ENCODE assay signal across 1 cellular context in the genomic region with DNA sequence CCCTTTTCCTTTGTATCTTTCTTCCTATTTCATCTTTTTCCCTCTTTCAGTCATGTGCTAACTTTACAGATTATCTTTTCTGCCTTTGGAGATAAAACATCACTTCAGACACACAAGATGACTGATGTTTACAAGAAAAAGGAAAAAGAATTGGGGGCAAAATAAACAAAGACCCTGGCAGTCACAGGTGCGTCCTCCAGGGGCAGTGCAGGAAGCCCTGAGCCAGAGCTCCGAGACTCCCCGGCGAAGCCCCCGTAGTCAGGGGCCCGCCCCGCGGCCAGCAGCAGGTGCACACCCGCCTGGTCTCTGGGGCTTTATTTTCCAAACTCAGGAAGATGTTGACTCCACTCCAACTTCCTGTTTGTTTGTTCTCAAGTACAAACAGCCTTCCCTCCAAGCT.
TF ChIP-seq lines count a peak whose summit lies in the region.

No MANE protein-coding gene starts in this region.

TF ChIP-seq in HepG2, 621 proteins besides CTCF, POLR2A, EP300 and RAD21:
- TF ChIP-seq SP2 (CRISPR knock-in tag; IDR thresholded peaks at IDR 0.05): no peak
- TF ChIP-seq ZNF564 (CRISPR knock-in tag; IDR thresholded peaks at IDR 0.05): no peak
- TF ChIP-seq ZNF343 (CRISPR knock-in tag; IDR thresholded peaks at IDR 0.05): no peak
- no peak for TF ChIP-seq TCF7 (IDR thresholded peaks at IDR 0.05; ENCODE audit: low read depth)
- no peak for TF ChIP-seq HNF4A (CRISPR knock-in tag; IDR thresholded peaks at IDR 0.05)
- no peak for TF ChIP-seq ZNF549 (CRISPR knock-in tag; IDR thresholded peaks at IDR 0.05)
- no peak for TF ChIP-seq TIGD3 (CRISPR knock-in tag; IDR thresholded peaks at IDR 0.05; ENCODE audit: borderline replicate concordance)
- TF ChIP-seq JARID2 (CRISPR knock-in tag; IDR thresholded peaks at IDR 0.05; ENCODE audit: insufficient replicate concordance): no peak
- TF ChIP-seq, protein P1, sequence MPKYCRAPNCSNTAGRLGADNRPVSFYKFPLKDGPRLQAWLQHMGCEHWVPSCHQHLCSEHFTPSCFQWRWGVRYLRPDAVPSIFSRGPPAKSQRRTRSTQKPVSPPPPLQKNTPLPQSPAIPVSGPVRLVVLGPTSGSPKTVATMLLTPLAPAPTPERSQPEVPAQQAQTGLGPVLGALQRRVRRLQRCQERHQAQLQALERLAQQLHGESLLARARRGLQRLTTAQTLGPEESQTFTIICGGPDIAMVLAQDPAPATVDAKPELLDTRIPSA (CRISPR knock-in tag; IDR thresholded peaks at IDR 0.05; ENCODE audit: borderline replicate concordance): no peak
- TF ChIP-seq, protein P2, sequence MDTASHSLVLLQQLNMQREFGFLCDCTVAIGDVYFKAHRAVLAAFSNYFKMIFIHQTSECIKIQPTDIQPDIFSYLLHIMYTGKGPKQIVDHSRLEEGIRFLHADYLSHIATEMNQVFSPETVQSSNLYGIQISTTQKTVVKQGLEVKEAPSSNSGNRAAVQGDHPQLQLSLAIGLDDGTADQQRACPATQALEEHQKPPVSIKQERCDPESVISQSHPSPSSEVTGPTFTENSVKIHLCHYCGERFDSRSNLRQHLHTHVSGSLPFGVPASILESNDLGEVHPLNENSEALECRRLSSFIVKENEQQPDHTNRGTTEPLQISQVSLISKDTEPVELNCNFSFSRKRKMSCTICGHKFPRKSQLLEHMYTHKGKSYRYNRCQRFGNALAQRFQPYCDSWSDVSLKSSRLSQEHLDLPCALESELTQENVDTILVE (CRISPR knock-in tag; IDR thresholded peaks at IDR 0.05): no peak
- TF ChIP-seq NCOR1 (IDR thresholded peaks at IDR 0.05; ENCODE audit: borderline replicate concordance, low read length): no peak
- no peak for TF ChIP-seq SATB2 (CRISPR knock-in tag; IDR thresholded peaks at IDR 0.05)
- no peak for TF ChIP-seq KDM5A (IDR thresholded peaks at IDR 0.05; ENCODE audit: borderline replicate concordance, low read length)
